ENCODE assay signal across 20 cellular contexts in genomic region chr16:3825940-3826339, GRCh38. TPM values are rescaled to one million over a fixed set of nuclear protein-coding genes. Genes with fewer than 3 reads are reported as not detected.
DNase-seq lines count a peak whose midpoint lies in the region; ATAC-seq, FAIRE-seq and TF ChIP-seq lines count a peak whose summit lies in the region.
"Had no signal": no experiment of that assay in that cellular context is flagged by ENCODE, and none has a peak within 500 bp of the region (broad histone marks: within the 10 kb centered on the region; RNA-seq: fewer than 3 reads in every experiment).

No MANE protein-coding gene starts in this region.

- H3K23ac ChIP-seq in trophoblast cell (ENCODE audit: low read length) = no peak overlapping the region

- H3K27ac ChIP-seq in CD4-positive, alpha-beta memory T cell (ENCODE audit: low read depth, low read length) = no peak overlapping the region
- H3K27ac ChIP-seq in trophoblast cell (ENCODE audit: low read depth, low read length) (no peak overlapping the region), HepG2 (ENCODE audit: extremely low read length, insufficient read depth, low read length) (no peak overlapping the region)

- no peak for FAIRE-seq in HepG2 (lab: Jason Lieb, UNC)
- FAIRE-seq: HTR-8/SVneo had no signal

- DNase-seq in CD4-positive, alpha-beta memory T cell = no peak
- DNase-seq in T-cell (no peak), mesothelial cell of epicardium (ENCODE audit: low spot score in 2 of 2, unreplicated experiment in 2 of 2) (no peak), trophoblast cell (peak; percentile 40 to 44), NCI-H2107 treated with DMSO at 0.1 percent for 48 hours (lab: John Stamatoyannopoulos, UW; ENCODE audit: unreplicated experiment) (no peak), HepG2 (ENCODE audit: low spot score) (no peak)
- no peak for DNase-seq in activated CD8-positive, alpha-beta T cell treated with anti-CD3 and anti-CD28 coated beads, Interleukin-2, amount 10 ng/mL, durations not matched to agents 7 days and 5 days
- DNase-seq: ACHN, DMS153, GDM1, H9, MV-4-11, NCI-H187, NCI-H345, NCI-H524 treated with DMSO at 0.1 percent for 48 hours, RPMI8226, SHP77 treated with DMSO at 0.1 percent for 48 hours had no signal

- H3K18ac ChIP-seq in trophoblast cell (ENCODE audit: low read length) = no peak overlapping the region

- H3K9ac ChIP-seq in trophoblast cell (ENCODE audit: low read length) = no peak overlapping the region
- no peak overlapping the region for H3K9ac ChIP-seq in HepG2 (ENCODE audit: insufficient read depth, low read depth, low read length)

- TF ChIP-seq CTCF in mesothelial cell of epicardium (IDR thresholded peaks at IDR 0.05; ENCODE audit: unreplicated experiment) = no peak
- no peak for TF ChIP-seq CTCF in HepG2 (CRISPR knock-in tag; IDR thresholded peaks at IDR 0.05)

- no peak for TF ChIP-seq EP300 in HepG2 (IDR thresholded peaks at IDR 0.05; ENCODE audit: low read depth in 2 of 2, low read length in 2 of 2)
- no peak for TF ChIP-seq EP300 in HepG2 (CRISPR knock-in tag; IDR thresholded peaks at IDR 0.05; ENCODE audit: borderline replicate concordance)

- H3K4me1 Mint-ChIP-seq in CD4-positive, alpha-beta memory T cell = peaks cover 65 to 96% (median 77%) of the 10 kb centered on the region in 4 donors
- H3K4me1 Mint-ChIP-seq in T-cell (peaks cover 81 to 93% (median 90%) of the 10 kb centered on the region in 3 donors), mesothelial cell of epicardium (peaks cover 60% of the 10 kb centered on the region)
- H3K4me1 Mint-ChIP-seq in activated CD8-positive, alpha-beta T cell treated with anti-CD3 and anti-CD28 coated beads, Interleukin-2, amount 10 ng/mL, durations not matched to agents 7 days and 5 days (ENCODE audit: low read depth) = peaks cover 59% of the 10 kb centered on the region

- no peak overlapping the region for H3K4me3 ChIP-seq in CD4-positive, alpha-beta memory T cell (ENCODE audit: low read length in 2 of 2)
- H3K4me3 ChIP-seq in trophoblast cell (ENCODE audit: low read depth, low read length) (no peak overlapping the region), HepG2 (replicated peaks in 1 of 3; ENCODE audit: insufficient read depth in 1 of 3, low read depth in 2 of 3, low read length in 3 of 3) (no peak overlapping the region)

- H4K12ac ChIP-seq in trophoblast cell (ENCODE audit: low read depth, low read length) = no peak overlapping the region

- H4K20me1 ChIP-seq in HepG2 (ENCODE audit: insufficient read depth, low read length) = peaks cover 35% of the 10 kb centered on the region

- peak overlapping the region in 1 of 7 donors; percentile 57 for H3K27ac Mint-ChIP-seq in CD4-positive, alpha-beta memory T cell
- H3K27ac Mint-ChIP-seq in T-cell (no peak overlapping the region), mesothelial cell of epicardium (peak overlapping the region; percentile 30)
- no peak overlapping the region for H3K27ac Mint-ChIP-seq in activated CD8-positive, alpha-beta T cell treated with anti-CD3 and anti-CD28 coated beads, Interleukin-2, amount 10 ng/mL, durations not matched to agents 7 days and 5 days

- H3K4ac ChIP-seq in trophoblast cell (ENCODE audit: low read depth, low read length) = no peak overlapping the region

- H3K79me2 ChIP-seq in trophoblast cell (ENCODE audit: control insufficient read depth, insufficient read depth, low read length, poor library complexity) (peaks cover 6% of the 10 kb centered on the region), HepG2 (ENCODE audit: insufficient read depth, low read length) (peaks cover 93% of the 10 kb centered on the region)

- POLR2A ChIA-PET in CD4-positive, alpha-beta memory T cell (lab: Charles Lee; ENCODE audit: partially characterized antibody) = no interaction called here
- POLR2A ChIA-PET in T-cell (lab: Charles Lee) (no interaction called here), HepG2 (lab: Yijun Ruan, JAX) (no interaction called here)
- POLR2A ChIA-PET in activated CD8-positive, alpha-beta T cell treated with anti-CD3 and anti-CD28 coated beads, Interleukin-2, amount 10 ng/mL, durations not matched to agents 7 days and 5 days (lab: Charles Lee) = no interaction called here

- no peak overlapping the region for H2BK5ac ChIP-seq in trophoblast cell (ENCODE audit: low read depth, low read length, poor library complexity)

- TF ChIP-seq RAD21 in HepG2 (CRISPR knock-in tag; IDR thresholded peaks at IDR 0.05) = no peak

- H3K4me2 ChIP-seq in trophoblast cell (ENCODE audit: low read length) = no peak overlapping the region
- H3K4me2 ChIP-seq in HepG2 (ENCODE audit: low read depth, low read length) = no peak overlapping the region

- peak overlapping the region in 5 of 8 donors; percentile 5 to 79 (median 27) for H3K4me3 Mint-ChIP-seq in CD4-positive, alpha-beta memory T cell
- H3K4me3 Mint-ChIP-seq in T-cell = peak overlapping the region in 2 of 3 donors; percentile 3 to 76
- no peak overlapping the region for H3K4me3 Mint-ChIP-seq in mesothelial cell of epicardium
- no peak overlapping the region for H3K4me3 Mint-ChIP-seq in activated CD8-positive, alpha-beta T cell treated with anti-CD3 and anti-CD28 coated beads, Interleukin-2, amount 10 ng/mL, durations not matched to agents 7 days and 5 days
- H3K4me3 Mint-ChIP-seq: CD14-positive monocyte, H9 had no signal

- no peaks in the 10 kb centered on the region for H3K27me3 Mint-ChIP-seq in CD4-positive, alpha-beta memory T cell
- H3K27me3 Mint-ChIP-seq in T-cell (no peaks in the 10 kb centered on the region), mesothelial cell of epicardium (ENCODE audit: low read depth) (no peaks in the 10 kb centered on the region)
- no peaks in the 10 kb centered on the region for H3K27me3 Mint-ChIP-seq in activated CD8-positive, alpha-beta T cell treated with anti-CD3 and anti-CD28 coated beads, Interleukin-2, amount 10 ng/mL, durations not matched to agents 7 days and 5 days (ENCODE audit: low read depth)

- no peak overlapping the region for H2BK12ac ChIP-seq in trophoblast cell (ENCODE audit: low read length)

- no peak overlapping the region for H2BK120ac ChIP-seq in trophoblast cell (ENCODE audit: insufficient read depth, low read length, poor library complexity)

- no peaks in the 10 kb centered on the region for H3K9me3 ChIP-seq in CD4-positive, alpha-beta memory T cell (ENCODE audit: control insufficient read depth in 1 of 2, low read length in 2 of 2)
- peaks cover 1% of the 10 kb centered on the region for H3K9me3 ChIP-seq in trophoblast cell (ENCODE audit: insufficient read depth, low read depth, low read length)
- H3K9me3 ChIP-seq in HepG2 (ENCODE audit: low read length) = no peaks in the 10 kb centered on the region

- in situ Hi-C loops in HepG2 (cut with HindIII; ENCODE audit: extremely low pct_ligation_motif_present, low pct_unique_long_range_greater_than_20kb) = no loop called here

- no peaks in the 10 kb centered on the region for H3K79me1 ChIP-seq in trophoblast cell (ENCODE audit: low read length)

- intact Hi-C loops in CD4-positive, alpha-beta memory T cell (cut with micrococcal nuclease) = loop anchor here (2.0 kb wide), 1 partner anchor 15 kb away; no protein-coding TSS in a partner anchor
- intact Hi-C loops in HepG2 (cut with micrococcal nuclease; ENCODE audit: unreplicated experiment) = no loop called here

- no peak overlapping the region for H3K14ac ChIP-seq in trophoblast cell (ENCODE audit: low read length)

- no peak overlapping the region for H4K91ac ChIP-seq in trophoblast cell (ENCODE audit: low read depth, low read length)

- CTCF ChIA-PET in CD4-positive, alpha-beta memory T cell (lab: Charles Lee; ENCODE audit: partially characterized antibody) = no interaction called here
- CTCF ChIA-PET in T-cell (lab: Charles Lee) (no interaction called here), HepG2 (lab: Yijun Ruan, JAX; ENCODE audit: low intra/inter-chr PET ratio, low total read pairs) (no interaction called here)
- CTCF ChIA-PET in activated CD8-positive, alpha-beta T cell treated with anti-CD3 and anti-CD28 coated beads, Interleukin-2, amount 10 ng/mL, durations not matched to agents 7 days and 5 days (lab: Charles Lee) = no interaction called here

- H4K8ac ChIP-seq in trophoblast cell (ENCODE audit: low read depth, low read length) = no peak overlapping the region

- no peak for TF ChIP-seq POLR2A in HepG2 (IDR thresholded peaks at IDR 0.05; ENCODE audit: insufficient read depth in 1 of 2, low read depth in 2 of 2, low read length in 2 of 2)

- H2AK5ac ChIP-seq in trophoblast cell (ENCODE audit: low read length) = no peak overlapping the region

- ATAC-seq in T-cell (replicated peaks in 1 of 4) (no peak), GM18907 (IDR thresholded peaks at IDR 0.05; ENCODE audit: unreplicated experiment) (no peak), HepG2 (no peak)
- ATAC-seq in activated CD8-positive, alpha-beta T cell treated with anti-CD3 and anti-CD28 coated beads, Interleukin-2, amount 10 ng/mL, durations not matched to agents 7 days and 5 days = no peak

- no CpG with 5 or more reads among the region's 4 CpGs for WGBS in trophoblast cell (ENCODE audit: extremely low coverage, insufficient coverage, insufficient read length)
- WGBS in HepG2 (ENCODE audit: low lambda C conversion rate) = 100% methylated on average over 3 of the region's 4 CpGs

- peaks cover 77% of the 10 kb centered on the region for H3K4me1 ChIP-seq in CD4-positive, alpha-beta memory T cell (ENCODE audit: insufficient read depth, low read length)
- H3K4me1 ChIP-seq in trophoblast cell (ENCODE audit: control insufficient read depth in 1 of 2, insufficient read depth in 2 of 2, low read length in 2 of 2) (peaks cover 2 to 17% of the 10 kb centered on the region in 2 experiments), HepG2 (ENCODE audit: insufficient read depth, low read length) (peaks cover 25% of the 10 kb centered on the region)

- peaks cover 11 to 16% of the 10 kb centered on the region in 2 donors for H3K36me3 Mint-ChIP-seq in CD4-positive, alpha-beta memory T cell
- H3K36me3 Mint-ChIP-seq in T-cell = peaks cover 5% of the 10 kb centered on the region
- peaks cover 11% of the 10 kb centered on the region for H3K36me3 Mint-ChIP-seq in mesothelial cell of epicardium
- peaks cover 8% of the 10 kb centered on the region for H3K36me3 Mint-ChIP-seq in activated CD8-positive, alpha-beta T cell treated with anti-CD3 and anti-CD28 coated beads, Interleukin-2, amount 10 ng/mL, durations not matched to agents 7 days and 5 days (ENCODE audit: low read depth)

- no peaks in the 10 kb centered on the region for H3K27me3 ChIP-seq in CD4-positive, alpha-beta memory T cell (ENCODE audit: insufficient read depth, low read length)
- H3K27me3 ChIP-seq in trophoblast cell (ENCODE audit: insufficient read depth, low read length) = no peaks in the 10 kb centered on the region
- no peaks in the 10 kb centered on the region for H3K27me3 ChIP-seq in HepG2 (ENCODE audit: control insufficient read depth in 1 of 2, insufficient read depth in 2 of 2, low read length in 2 of 2)

- H2AFZ ChIP-seq in trophoblast cell (ENCODE audit: insufficient read depth, low read length, poor library complexity) = no peak overlapping the region
- no peak overlapping the region for H2AFZ ChIP-seq in HepG2 (ENCODE audit: low read length)

- no TSS peak for BruUV-seq in HepG2 (replicated peaks; lab: Mats Ljungman, UMichigan)

- no peaks in the 10 kb centered on the region for H3K9me3 Mint-ChIP-seq in CD4-positive, alpha-beta memory T cell
- H3K9me3 Mint-ChIP-seq in T-cell (no peaks in the 10 kb centered on the region), mesothelial cell of epicardium (peaks cover under 1% of the 10 kb centered on the region)
- no peaks in the 10 kb centered on the region for H3K9me3 Mint-ChIP-seq in activated CD8-positive, alpha-beta T cell treated with anti-CD3 and anti-CD28 coated beads, Interleukin-2, amount 10 ng/mL, durations not matched to agents 7 days and 5 days (ENCODE audit: insufficient read depth)
- H3K9me3 Mint-ChIP-seq: CD14-positive monocyte, H9 had no signal

- no peaks in the 10 kb centered on the region for H3K36me3 ChIP-seq in CD4-positive, alpha-beta memory T cell (ENCODE audit: insufficient read depth, low read length)
- peaks cover 2 to 3% of the 10 kb centered on the region in 2 experiments for H3K36me3 ChIP-seq in trophoblast cell (ENCODE audit: control insufficient read depth in 1 of 2, insufficient read depth in 2 of 2, low read length in 2 of 2)
- peaks cover 2 to 14% of the 10 kb centered on the region in 2 experiments; a peak in 3 of 5 replicates for H3K36me3 ChIP-seq in HepG2 (replicated peaks in 1 of 2; ENCODE audit: control insufficient read depth in 1 of 2, insufficient read depth in 2 of 2, low read length in 2 of 2)

RNA-seq across cellular contexts. Expression of gene CREBBP, which starts 54.6 kb away (rescaled TPM):
- total RNA-seq in CD4-positive, alpha-beta memory T cell = 100 to 1,000 TPM; 119 to 133 TPM
- 10 to 100 TPM in 1 of 2 donors, under 1 TPM in 1; 0.60 to 17.9 TPM for polyA plus RNA-seq in CD4-positive, alpha-beta memory T cell
- total RNA-seq in T-cell (100 to 1,000 TPM; 114 to 183 (median 127) TPM), mesothelial cell of epicardium (141 to 151 TPM (median 148 TPM) in 3 replicates), HepG2 (2016; rRNA removed; fragmentation: Illumina TruSeq; extraction: Trizol) (9.6 and 10.4 TPM in 2 replicates)
- 31.9 and 34.3 TPM in 2 replicates for polyA plus RNA-seq in trophoblast cell (2013)
- 21.4 and 21.7 TPM in 2 replicates for total RNA-seq in HepG2 (2016; cell fraction: cytosol; rRNA removed; fragmentation: Illumina TruSeq; extraction: Trizol; ENCODE audit: low read depth)
- 8.9 and 11.4 TPM in 2 replicates for total RNA-seq in HepG2 (2016; cell fraction: insoluble cytoplasmic fraction; rRNA removed; fragmentation: Illumina TruSeq; extraction: Trizol)
- 11.2 TPM in 2 replicates for total RNA-seq in HepG2 (2016; cell fraction: membrane; rRNA removed; fragmentation: Illumina TruSeq; extraction: Trizol)
- total RNA-seq in HepG2 (2016; cell fraction: nucleus; rRNA removed; fragmentation: Illumina TruSeq; extraction: Trizol) = 22.2 and 24.6 TPM in 2 replicates
- 5.3 and 5.6 TPM in 2 replicates for polyA plus RNA-seq in HepG2 (2011; rRNA removed)
- 2.9 and 3.6 TPM in 2 replicates for polyA plus RNA-seq in HepG2 (2011; cell fraction: cytosol; rRNA removed)
- polyA plus RNA-seq in HepG2 (2011; cell fraction: nucleus; rRNA removed) = 14.4 and 16.2 TPM in 2 replicates
- polyA plus RNA-seq in HepG2 (2012) = 18.0 and 18.4 TPM in 2 replicates
- polyA plus RNA-seq in HepG2 (2016; cell fraction: cytosol; fragmentation: Illumina TruSeq; extraction: Trizol; ENCODE audit: low read depth) = 0.49 and 1.1 TPM in 2 replicates
- polyA plus RNA-seq in HepG2 (2016; cell fraction: insoluble cytoplasmic fraction; fragmentation: Illumina TruSeq; extraction: Trizol; ENCODE audit: low read depth) = 8.4 and 12.7 TPM in 2 replicates
- 1.4 and 1.6 TPM in 2 replicates for polyA plus RNA-seq in HepG2 (2016; cell fraction: membrane; fragmentation: Illumina TruSeq; extraction: Trizol; ENCODE audit: low read depth)
- polyA plus RNA-seq in HepG2 (2016; cell fraction: nucleus; fragmentation: Illumina TruSeq; extraction: Trizol; ENCODE audit: insufficient read depth, low read depth) = 29.7 and 36.9 TPM in 2 replicates
- polyA minus RNA-seq in HepG2 (2011; rRNA and poly(A)+ RNA removed; ENCODE audit: low replicate concordance) = 22.8 and 23.5 TPM in 2 replicates
- 22.0 and 23.0 TPM in 2 replicates for polyA minus RNA-seq in HepG2 (2011; cell fraction: cytosol; rRNA and poly(A)+ RNA removed)
- 37.7 and 49.0 TPM in 2 replicates for polyA minus RNA-seq in HepG2 (2011; cell fraction: nucleus; rRNA and poly(A)+ RNA removed)
- 10 to 100 TPM; 51.8 to 55.8 TPM for total RNA-seq in activated CD8-positive, alpha-beta T cell treated with anti-CD3 and anti-CD28 coated beads, Interleukin-2, amount 10 ng/mL, durations not matched to agents 7 days and 5 days

Comparison
In these comparisons a context has a peak if more than half of its experiments do, and no peak if none do; other contexts are left out.
1. DNase-seq: peak in trophoblast cell (2 of 2); none in CD4-positive, alpha-beta memory T cell (0 of 5), T-cell (0 of 34), mesothelial cell of epicardium (0 of 2), NCI-H2107 treated with DMSO at 0.1 percent for 48 hours (single experiment), HepG2 (single experiment) and activated CD8-positive, alpha-beta T cell treated with anti-CD3 and anti-CD28 coated beads, Interleukin-2, amount 10 ng/mL, durations not matched to agents 7 days and 5 days (single experiment).
2. H3K4me3 Mint-ChIP-seq: peak in CD4-positive, alpha-beta memory T cell (5 of 8) and T-cell (2 of 3); none in mesothelial cell of epicardium (single experiment) and activated CD8-positive, alpha-beta T cell treated with anti-CD3 and anti-CD28 coated beads, Interleukin-2, amount 10 ng/mL, durations not matched to agents 7 days and 5 days (single experiment).